11 cellular contexts compared by ENCODE assay signal in the genomic region with DNA sequence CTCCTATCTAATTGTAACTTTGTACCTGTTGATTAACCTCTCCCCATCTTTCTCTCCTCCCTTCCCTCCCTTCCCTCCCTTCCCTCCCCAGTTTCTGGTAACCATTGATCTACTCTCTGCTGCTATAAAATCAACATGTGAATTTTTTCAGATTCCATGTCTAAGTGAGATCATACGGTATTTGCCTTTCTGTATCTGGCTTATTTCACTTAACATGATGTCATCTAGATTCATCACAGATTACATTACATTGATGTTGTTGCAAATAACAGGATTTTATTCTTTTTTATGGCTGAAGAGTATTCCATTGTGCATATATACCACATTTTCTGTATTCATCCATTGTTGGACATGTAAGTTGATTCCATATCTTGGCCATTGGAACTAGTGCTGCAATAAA.
"Had no signal": no experiment of that assay in that cellular context is flagged by ENCODE, and none has a peak within 500 bp of the region (broad histone marks: within the 10 kb centered on the region; RNA-seq: fewer than 3 reads in every experiment).

No MANE protein-coding gene starts in this region.

- DNase-seq: GM23248, GOT3, H7, H9, HCEC 1CT, HFFc6 had no signal

- H3K9ac ChIP-seq: GM23248 had no signal

- FAIRE-seq: H1, H54 had no signal

- H3K4me1 ChIP-seq: HAP-1 had no signal

- H3K4me2 ChIP-seq: GM23338 had no signal

- H3K4me3 ChIP-seq: GM23248, GM23338, HAP-1 had no signal

- H2AFZ ChIP-seq: GM23248, GM23338 had no signal

- H3K36me3 ChIP-seq: HAP-1 had no signal

- H3K27ac ChIP-seq: GM23248 had no signal

- ATAC-seq: GM23338, HCT116 had no signal
